Comparison of ENCODE assay signal across 16 cellular contexts in the genomic region with DNA sequence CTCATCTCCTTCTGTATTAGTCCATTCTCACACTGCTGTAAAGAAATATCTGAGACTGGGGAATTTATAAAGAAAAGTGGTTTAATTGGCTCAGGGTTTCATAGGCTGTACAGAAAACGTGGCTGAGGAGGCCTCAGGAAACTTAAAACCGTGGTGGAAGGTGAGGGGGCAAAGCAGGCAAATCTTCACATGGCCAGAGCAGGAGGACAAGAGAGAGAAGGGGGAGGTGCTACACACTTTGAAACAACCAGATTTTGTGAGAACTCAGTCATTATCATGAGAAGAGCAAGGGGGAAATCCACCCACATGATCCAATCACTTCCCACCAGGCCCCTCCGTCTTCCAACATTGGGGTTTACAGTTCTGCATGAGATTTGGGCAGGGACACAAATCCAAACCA.
"Had no signal": no experiment of that assay in that cellular context is flagged by ENCODE, and none has a peak within 500 bp of the region (broad histone marks: within the 10 kb centered on the region; RNA-seq: fewer than 3 reads in every experiment).

No MANE protein-coding gene starts in this region.

- H3K4me3 Mint-ChIP-seq: activated B cell treated with CpG ODN at 0.5 μM for 24 hours; activated CD8-positive, alpha-beta T cell treated with anti-CD3 and anti-CD28 coated beads for 36 hours; stimulated activated effector memory CD8-positive, alpha-beta T cell treated with anti-CD3 and anti-CD28 coated beads, Interleukin-12 subunit alpha, Interleukin-12 subunit beta, amount 100 ng/mL, for 72 hours had no signal

- H3K9me3 ChIP-seq: sigmoid colon had no signal

- H3K9me3 Mint-ChIP-seq: activated B cell treated with CpG ODN at 0.5 μM for 24 hours; activated CD8-positive, alpha-beta T cell treated with anti-CD3 and anti-CD28 coated beads for 36 hours; activated T-helper 2 cell treated with anti-CD3 and anti-CD28 coated beads, Interferon-gamma antibody, Interleukin-2, Interleukin-4, amounts not matched to agents 10 μg/mL and 5 μg/mL and 100 μg/mL, durations not matched to agents 14 hours and 24 hours and 36 hours; naive thymus-derived CD8-positive, alpha-beta T cell; stimulated activated effector memory CD8-positive, alpha-beta T cell treated with anti-CD3 and anti-CD28 coated beads, Interleukin-12 subunit alpha, Interleukin-12 subunit beta, amount 100 ng/mL, for 72 hours had no signal

- DNase-seq: activated B cell treated with CpG ODN at 0.5 μM for 24 hours; activated CD4-positive, alpha-beta T cell treated with anti-CD3 and anti-CD28 coated beads for 4 hours; activated CD8-positive, alpha-beta T cell treated with anti-CD3 and anti-CD28 coated beads for 36 hours; activated naive CD4-positive, alpha-beta T cell treated with Interleukin-2 at 50 U/mL for 16 hours; activated T-cell treated with anti-CD3 and anti-CD28 coated beads, Interleukin-2, amount 50 U/mL, for 1 hour; dorsolateral prefrontal cortex; head of caudate nucleus; mesendoderm; naive thymus-derived CD8-positive, alpha-beta T cell; nucleus accumbens; sigmoid colon; stimulated activated CD4-positive, alpha-beta T cell treated with anti-CD3 and anti-CD28 coated beads, Interleukin-4, amount 100 ng/mL, for 24 hours; T-helper 2 cell had no signal

- H3K36me3 ChIP-seq: cardiac muscle cell, sigmoid colon had no signal

- H3K36me3 Mint-ChIP-seq: naive thymus-derived CD8-positive, alpha-beta T cell; stimulated activated effector memory CD8-positive, alpha-beta T cell treated with anti-CD3 and anti-CD28 coated beads, Interleukin-12 subunit alpha, Interleukin-12 subunit beta, amount 100 ng/mL, for 72 hours had no signal

- ATAC-seq: activated CD8-positive, alpha-beta T cell treated with anti-CD3 and anti-CD28 coated beads for 36 hours; naive thymus-derived CD8-positive, alpha-beta T cell; stimulated activated effector memory CD8-positive, alpha-beta T cell treated with anti-CD3 and anti-CD28 coated beads, Interleukin-12 subunit alpha, Interleukin-12 subunit beta, amount 100 ng/mL, for 72 hours had no signal

- H3K27ac ChIP-seq: cardiac muscle cell, sigmoid colon had no signal

- H3K27ac Mint-ChIP-seq: activated B cell treated with CpG ODN at 0.5 μM for 24 hours; activated CD8-positive, alpha-beta T cell treated with anti-CD3 and anti-CD28 coated beads for 36 hours; activated T-helper 2 cell treated with anti-CD3 and anti-CD28 coated beads, Interferon-gamma antibody, Interleukin-2, Interleukin-4, amounts not matched to agents 10 μg/mL and 5 μg/mL and 100 μg/mL, durations not matched to agents 14 hours and 24 hours and 36 hours; stimulated activated effector memory CD8-positive, alpha-beta T cell treated with anti-CD3 and anti-CD28 coated beads, Interleukin-12 subunit alpha, Interleukin-12 subunit beta, amount 100 ng/mL, for 72 hours had no signal

- H3K27me3 ChIP-seq: cardiac muscle cell, sigmoid colon had no signal

- H3K4me3 ChIP-seq: cardiac muscle cell, dorsolateral prefrontal cortex, sigmoid colon had no signal
